In genomic region chr6:6883011-6883410, GRCh38 we compare ENCODE assay signal across 1 cellular context.
TF ChIP-seq lines count a peak whose summit lies in the region.

No MANE protein-coding gene starts in this region.

TF ChIP-seq in GM23338, 12 proteins besides CTCF, POLR2A, EP300 and RAD21 (continued from another document):
- TF ChIP-seq ETS1 (IDR thresholded peaks at IDR 0.05) (no peak), REST (IDR thresholded peaks at IDR 0.05; ENCODE audit: unreplicated experiment) (no peak)
TF ChIP-seq in GM23338: peak in this region for 0.
